1 cellular context compared by ENCODE assay signal in genomic region chr6:83098589-83098988, GRCh38.
TF ChIP-seq lines count a peak whose summit lies in the region.

No MANE protein-coding gene starts in this region.

TF ChIP-seq in GM23338, 12 proteins besides CTCF, POLR2A, EP300 and RAD21 (continued from another document):
- no peak for TF ChIP-seq ZNF462 (CRISPR knock-in tag; IDR thresholded peaks at IDR 0.05)
- TF ChIP-seq ZNF114 (CRISPR knock-in tag; IDR thresholded peaks at IDR 0.05): no peak
- TF ChIP-seq CREB1 (CRISPR knock-in tag; IDR thresholded peaks at IDR 0.05; ENCODE audit: low read depth): no peak
